7 cellular contexts compared by ENCODE assay signal in genomic region chr1:44738985-44739360, GRCh38. TPM values are rescaled to one million over a fixed set of nuclear protein-coding genes. Genes with fewer than 3 reads are reported as not detected.
A peak's percentile ranks its signal among the peaks of the same experiment; 100 is the strongest.
DNase-seq lines count a peak whose midpoint lies in the region; ATAC-seq and TF ChIP-seq lines count a peak whose summit lies in the region.
"Not testable (repeated sequence)": the region's sequence is repeated elsewhere in the genome, so short reads cannot be mapped to it uniquely, and the experiment has no call there.
"Had no signal": no experiment of that assay in that cellular context is flagged by ENCODE, and none has a peak within 500 bp of the region (broad histone marks: within the 10 kb centered on the region; RNA-seq: fewer than 3 reads in every experiment).

No MANE protein-coding gene starts in this region.

- H3K36me3 Mint-ChIP-seq in activated T-helper 2 cell treated with anti-CD3 and anti-CD28 coated beads, Interferon-gamma antibody, Interleukin-2, Interleukin-4, amounts not matched to agents 10 μg/mL and 5 μg/mL and 100 μg/mL, durations not matched to agents 14 hours and 24 hours and 36 hours (ENCODE audit: low read depth), result peaks cover 29% of the 10 kb centered on the region
- H3K36me3 Mint-ChIP-seq in endothelial cell (ENCODE audit: low read depth, unreplicated experiment), result not testable (repeated sequence)

- H4K20me1 ChIP-seq in BLaER1; MM.1S (ENCODE audit: insufficient read depth, low read length): not testable (repeated sequence)

- not testable (repeated sequence) for TF ChIP-seq CTCF in MM.1S (IDR thresholded peaks at IDR 0.05; ENCODE audit: low read length); endothelial cell (IDR thresholded peaks at IDR 0.05; ENCODE audit: unreplicated experiment); lower lobe of right lung (IDR thresholded peaks at IDR 0.05)

- H3K27me3 ChIP-seq in BLaER1; MM.1S (replicated peaks; ENCODE audit: insufficient read depth, low read length); lower lobe of right lung (ENCODE audit: low read depth): not testable (repeated sequence)

- H3K9ac ChIP-seq in BLaER1 (peak overlapping the region; percentile 87), MM.1S (ENCODE audit: low read length) (peak overlapping the region; percentile 67)

- peak overlapping the region; percentile 90 for H3K4me3 Mint-ChIP-seq in activated T-helper 2 cell treated with anti-CD3 and anti-CD28 coated beads, Interferon-gamma antibody, Interleukin-2, Interleukin-4, amounts not matched to agents 10 μg/mL and 5 μg/mL and 100 μg/mL, durations not matched to agents 14 hours and 24 hours and 36 hours (ENCODE audit: low read depth)
- peak overlapping the region; percentile 97 for H3K4me3 Mint-ChIP-seq in endothelial cell (ENCODE audit: unreplicated experiment)

- H3K4me2 ChIP-seq in BLaER1 (peak overlapping the region; percentile 92), MM.1S (ENCODE audit: low read depth, low read length) (peak overlapping the region; percentile 55)

- peak overlapping the region; percentile 65 for H2AFZ ChIP-seq in MM.1S (ENCODE audit: low read length)

- ATAC-seq in lower lobe of right lung, result not testable (repeated sequence)

- not testable (repeated sequence) for H3K9me2 ChIP-seq in MM.1S (replicated peaks; ENCODE audit: insufficient read depth, low read length)

- not testable (repeated sequence) for H3K9me3 ChIP-seq in BLaER1; MM.1S (replicated peaks; ENCODE audit: insufficient read depth, low read length); lower lobe of right lung

- H3K27ac ChIP-seq in BLaER1 (peak overlapping the region; percentile 85), MM.1S (ENCODE audit: low read length) (peak overlapping the region; percentile 43; the same call in 1 of the 2 replicates), lower lobe of right lung (peak overlapping the region; percentile 87), skin epidermis (peak overlapping the region in 20 of 21 experiments; percentile 70 to 89 (median 82))

- not testable (repeated sequence) for H3F3A ChIP-seq in MM.1S (ENCODE audit: insufficient read depth, low read length)

- intact Hi-C loops in activated T-helper 2 cell treated with anti-CD3 and anti-CD28 coated beads, Interferon-gamma antibody, Interleukin-2, Interleukin-4, amounts not matched to agents 10 μg/mL and 5 μg/mL and 100 μg/mL, durations not matched to agents 14 hours and 24 hours and 36 hours (cut with micrococcal nuclease), result loop anchor here (1.0 to 2.0 kb wide), 3 partner anchors 8 to 70 kb away; partner anchors contain the start of genes RNU5D-1 and RPS8
- intact Hi-C loops in lower lobe of right lung (cut with DNase I), result not testable (repeated sequence)

- H3K4me1 ChIP-seq in BLaER1, result peaks cover 34% of the 10 kb centered on the region
- not testable (repeated sequence) for H3K4me1 ChIP-seq in MM.1S (ENCODE audit: low read length); lower lobe of right lung

- not testable (repeated sequence) for H3K27me3 Mint-ChIP-seq in activated T-helper 2 cell treated with anti-CD3 and anti-CD28 coated beads, Interferon-gamma antibody, Interleukin-2, Interleukin-4, amounts not matched to agents 10 μg/mL and 5 μg/mL and 100 μg/mL, durations not matched to agents 14 hours and 24 hours and 36 hours (ENCODE audit: low read depth); endothelial cell (ENCODE audit: unreplicated experiment)

- H3K4me3 ChIP-seq in BLaER1 (peak overlapping the region; percentile 83), MM.1S (ENCODE audit: low read length) (peak overlapping the region; percentile 89), lower lobe of right lung (peak overlapping the region; percentile 66), skin epidermis (peak overlapping the region; percentile 35 to 48 (median 42))

- DNase-seq in MM.1S; activated T-helper 2 cell treated with anti-CD3 and anti-CD28 coated beads, Interferon-gamma antibody, Interleukin-2, Interleukin-4, amounts not matched to agents 10 μg/mL and 5 μg/mL and 100 μg/mL, durations not matched to agents 14 hours and 24 hours and 36 hours (ENCODE audit: low spot score); endothelial cell (ENCODE audit: low spot score); lower lobe of right lung: not testable (repeated sequence)

- H3K79me2 ChIP-seq in MM.1S (ENCODE audit: low read length), result peaks cover 38% of the 10 kb centered on the region

- H3K4me1 Mint-ChIP-seq in activated T-helper 2 cell treated with anti-CD3 and anti-CD28 coated beads, Interferon-gamma antibody, Interleukin-2, Interleukin-4, amounts not matched to agents 10 μg/mL and 5 μg/mL and 100 μg/mL, durations not matched to agents 14 hours and 24 hours and 36 hours (ENCODE audit: low read depth), result peaks cover 23% of the 10 kb centered on the region
- peaks cover 17% of the 10 kb centered on the region for H3K4me1 Mint-ChIP-seq in endothelial cell (ENCODE audit: unreplicated experiment)

- H3K27ac Mint-ChIP-seq in activated T-helper 2 cell treated with anti-CD3 and anti-CD28 coated beads, Interferon-gamma antibody, Interleukin-2, Interleukin-4, amounts not matched to agents 10 μg/mL and 5 μg/mL and 100 μg/mL, durations not matched to agents 14 hours and 24 hours and 36 hours, result peak overlapping the region; percentile 86
- H3K27ac Mint-ChIP-seq in endothelial cell (ENCODE audit: unreplicated experiment), result peak overlapping the region; percentile 95

- H3K36me3 ChIP-seq in BLaER1, result peaks cover 28% of the 10 kb centered on the region
- not testable (repeated sequence) for H3K36me3 ChIP-seq in MM.1S (replicated peaks; ENCODE audit: insufficient read depth, low read length); lower lobe of right lung

- not testable (repeated sequence) for H3K9me3 Mint-ChIP-seq in activated T-helper 2 cell treated with anti-CD3 and anti-CD28 coated beads, Interferon-gamma antibody, Interleukin-2, Interleukin-4, amounts not matched to agents 10 μg/mL and 5 μg/mL and 100 μg/mL, durations not matched to agents 14 hours and 24 hours and 36 hours; endothelial cell (ENCODE audit: unreplicated experiment)

RNA-seq across cellular contexts. Expression of gene KIF2C, which starts 0.7 kb away (rescaled TPM):
- 82.7 and 83.5 TPM in 2 replicates for total RNA-seq in activated T-helper 2 cell treated with anti-CD3 and anti-CD28 coated beads, Interferon-gamma antibody, Interleukin-2, Interleukin-4, amounts not matched to agents 10 μg/mL and 5 μg/mL and 100 μg/mL, durations not matched to agents 14 hours and 24 hours and 36 hours
- 12.9 TPM for total RNA-seq in endothelial cell (ENCODE audit: unreplicated experiment)
- 1.7 TPM for total RNA-seq in lower lobe of right lung

RNA-seq across cellular contexts. Expression of gene RNU5D-1, which starts 8.0 kb away (rescaled TPM):
- total RNA-seq in activated T-helper 2 cell treated with anti-CD3 and anti-CD28 coated beads, Interferon-gamma antibody, Interleukin-2, Interleukin-4, amounts not matched to agents 10 μg/mL and 5 μg/mL and 100 μg/mL, durations not matched to agents 14 hours and 24 hours and 36 hours, result not detected in 2 replicates
- not detected for total RNA-seq in endothelial cell (ENCODE audit: unreplicated experiment)
- total RNA-seq in lower lobe of right lung, result not detected
- total RNA-seq: posterior vena cava had no signal

RNA-seq across cellular contexts. Expression of gene RPS8, which starts 36.4 kb away (rescaled TPM):
- 2,328 and 2,356 TPM in 2 replicates for total RNA-seq in activated T-helper 2 cell treated with anti-CD3 and anti-CD28 coated beads, Interferon-gamma antibody, Interleukin-2, Interleukin-4, amounts not matched to agents 10 μg/mL and 5 μg/mL and 100 μg/mL, durations not matched to agents 14 hours and 24 hours and 36 hours
- 1,789 TPM for total RNA-seq in endothelial cell (ENCODE audit: unreplicated experiment)
- 1,341 TPM for total RNA-seq in lower lobe of right lung

RNA-seq across cellular contexts. Expression of gene BEST4, which starts 49.0 kb away (rescaled TPM):
- 0.91 and 1.7 TPM in 2 replicates for total RNA-seq in activated T-helper 2 cell treated with anti-CD3 and anti-CD28 coated beads, Interferon-gamma antibody, Interleukin-2, Interleukin-4, amounts not matched to agents 10 μg/mL and 5 μg/mL and 100 μg/mL, durations not matched to agents 14 hours and 24 hours and 36 hours
- total RNA-seq in endothelial cell (ENCODE audit: unreplicated experiment), result 0.18 TPM
- total RNA-seq in lower lobe of right lung, result 1.7 TPM
